In genomic region chr12:49130151-49131050, GRCh38 we compare ENCODE assay signal across 8 cellular contexts. TPM values are rescaled to one million over a fixed set of nuclear protein-coding genes. Genes with fewer than 3 reads are reported as not detected.
DNase-seq lines count a peak whose midpoint lies in the region; ATAC-seq and TF ChIP-seq lines count a peak whose summit lies in the region.

No MANE protein-coding gene starts in this region.

- 0 to 1% (median 1%) methylated on average over 66 of the region's 66 CpGs for WGBS in psoas muscle, 3 donors
- WGBS in urinary bladder: under 1% methylated on average over 66 of the region's 66 CpGs

- peaks cover 42% of the 10 kb centered on the region for H3K4me1 Mint-ChIP-seq in T-helper 1 cell treated with Interleukin-12 subunit alpha and Interleukin-12 subunit beta and Interleukin-4 antibody, amounts not matched to agents 30 μg/mL and 1 μg/mL, for 36 hours (ENCODE audit: low read depth)

- peaks cover 44% of the 10 kb centered on the region for H3K36me3 Mint-ChIP-seq in T-helper 1 cell treated with Interleukin-12 subunit alpha and Interleukin-12 subunit beta and Interleukin-4 antibody, amounts not matched to agents 30 μg/mL and 1 μg/mL, for 36 hours (ENCODE audit: low read depth)

- H3K4me1 ChIP-seq in right atrium auricular region (peaks cover 0 to 31% of the 10 kb centered on the region in 2 donors), psoas muscle (peaks cover 16% of the 10 kb centered on the region), urinary bladder (ENCODE audit: insufficient read depth) (no peaks in the 10 kb centered on the region)

- peak overlapping the region; percentile 96 for H3K4me3 Mint-ChIP-seq in T-helper 1 cell treated with Interleukin-12 subunit alpha and Interleukin-12 subunit beta and Interleukin-4 antibody, amounts not matched to agents 30 μg/mL and 1 μg/mL, for 36 hours

- DNase-seq in NCI-H146 treated with DMSO at 0.1 percent for 48 hours (lab: John Stamatoyannopoulos, UW; ENCODE audit: unreplicated experiment) (peak; percentile 88), amygdala (lab: John Stamatoyannopoulos, UW) (peak in 55 of 56 donors; percentile 47 to 94 (median 84)), right atrium auricular region (ENCODE audit: low spot score) (peak; percentile 94), psoas muscle (peak; percentile 94 to 96)

- H3K27ac Mint-ChIP-seq in T-helper 1 cell treated with Interleukin-12 subunit alpha and Interleukin-12 subunit beta and Interleukin-4 antibody, amounts not matched to agents 30 μg/mL and 1 μg/mL, for 36 hours: peak overlapping the region; percentile 98

- peak; percentile 55 for ATAC-seq in GM18498 (IDR thresholded peaks at IDR 0.05; ENCODE audit: unreplicated experiment)
- ATAC-seq in HG02885 (IDR thresholded peaks at IDR 0.05; ENCODE audit: poor library complexity, unreplicated experiment): peak; percentile 55
- peak; percentile 81 to 90 (median 83) for ATAC-seq in psoas muscle

- H3K9me3 ChIP-seq in right atrium auricular region (no peaks in the 10 kb centered on the region), psoas muscle (no peaks in the 10 kb centered on the region)

- peak overlapping the region; percentile 97 to 98 for H3K27ac ChIP-seq in right atrium auricular region
- H3K27ac ChIP-seq in psoas muscle: peak overlapping the region; percentile 97
- H3K27ac ChIP-seq in urinary bladder (ENCODE audit: low read depth): peak overlapping the region; percentile 100

- H3K4me3 ChIP-seq in right atrium auricular region (peak overlapping the region; percentile 71 to 88), psoas muscle (peak overlapping the region; percentile 89), urinary bladder (ENCODE audit: low read depth, low read length) (peak overlapping the region; percentile 86)

- H3K27me3 ChIP-seq in right atrium auricular region (no peaks in the 10 kb centered on the region), psoas muscle (ENCODE audit: insufficient read depth in 3 of 3, low read length in 2 of 3) (no peaks in the 10 kb centered on the region)

- no peaks in the 10 kb centered on the region for H3K9me3 Mint-ChIP-seq in T-helper 1 cell treated with Interleukin-12 subunit alpha and Interleukin-12 subunit beta and Interleukin-4 antibody, amounts not matched to agents 30 μg/mL and 1 μg/mL, for 36 hours

- no peaks in the 10 kb centered on the region for H3K27me3 Mint-ChIP-seq in T-helper 1 cell treated with Interleukin-12 subunit alpha and Interleukin-12 subunit beta and Interleukin-4 antibody, amounts not matched to agents 30 μg/mL and 1 μg/mL, for 36 hours (ENCODE audit: low read depth)

- intact Hi-C loops in psoas muscle (cut with DNase I): loop anchor here in 1 of 2 donors (2.0 kb wide), 3 partner anchors 20 to 104 kb away; partner anchors contain the start of genes LMBR1L and TUBA1A

- TF ChIP-seq CTCF in right atrium auricular region (IDR thresholded peaks at IDR 0.05): peak; percentile 78 to 95
- peak; percentile 79 for TF ChIP-seq CTCF in psoas muscle (IDR thresholded peaks at IDR 0.05)

- H3K36me3 ChIP-seq in right atrium auricular region (peaks cover 30% of the 10 kb centered on the region), psoas muscle (ENCODE audit: insufficient read depth in 1 of 2, low read depth in 1 of 2) (peaks cover 6 to 28% of the 10 kb centered on the region in 2 donors), urinary bladder (ENCODE audit: insufficient read depth) (peaks cover 5% of the 10 kb centered on the region)

RNA-seq across cellular contexts. Expression of gene TUBA1B, which starts 0.8 kb away (rescaled TPM):
- 100 to 1,000 TPM; 348 to 654 TPM for total RNA-seq in right atrium auricular region
- total RNA-seq in psoas muscle: 100 to 1,000 TPM; 101 to 368 (median 242) TPM
- polyA plus RNA-seq in psoas muscle: 1,000 to 10,000 TPM in 1 of 3 donors, 100 to 1,000 TPM in 2; 294 to 1,147 (median 389) TPM
- total RNA-seq in urinary bladder: 941 TPM
- polyA plus RNA-seq in urinary bladder: 999 TPM

RNA-seq across cellular contexts. Expression of gene LMBR1L, which starts 19.8 kb away (rescaled TPM):
- 10 to 100 TPM; 14.6 to 19.2 TPM for total RNA-seq in right atrium auricular region
- total RNA-seq in psoas muscle: 10 to 100 TPM; 13.3 to 27.3 (median 21.3) TPM
- polyA plus RNA-seq in psoas muscle: 10 to 100 TPM; 13.3 to 16.8 (median 14.1) TPM
- 52.4 TPM for total RNA-seq in urinary bladder
- 53.9 TPM for polyA plus RNA-seq in urinary bladder

RNA-seq across cellular contexts. Expression of gene DHH, which starts 35.8 kb away (rescaled TPM):
- total RNA-seq in right atrium auricular region (under 1 TPM; 0.35 to 0.56 TPM), psoas muscle (under 1 TPM; 0.07 to 0.43 (median 0.17) TPM), urinary bladder (2.3 TPM)
- polyA plus RNA-seq in psoas muscle (under 1 TPM; 0.08 to 0.39 (median 0.17) TPM), urinary bladder (2.7 TPM)

RNA-seq across cellular contexts. Expression of gene TUBA1A, which starts 58.5 kb away (rescaled TPM):
- total RNA-seq in right atrium auricular region (100 to 1,000 TPM; 131 to 241 TPM), psoas muscle (10 to 100 TPM; 21.3 to 29.8 (median 29.0) TPM), urinary bladder (645 TPM)
- polyA plus RNA-seq in psoas muscle (10 to 100 TPM; 16.4 to 48.2 (median 29.9) TPM), urinary bladder (683 TPM)

Comparison
In these comparisons a context has a peak if more than half of its experiments do, and no peak if none do; other contexts are left out.
1. Peak in every context shown above with its lines: DNase-seq, ATAC-seq, H3K4me3 ChIP-seq and H3K27ac ChIP-seq.